8 cellular contexts compared by ENCODE assay signal in genomic region chr22:20118572-20119020, GRCh38. TPM values are rescaled to one million over a fixed set of nuclear protein-coding genes. Genes with fewer than 3 reads are reported as not detected.
DNase-seq lines count a peak whose midpoint lies in the region; ATAC-seq and TF ChIP-seq lines count a peak whose summit lies in the region.

No MANE protein-coding gene starts in this region.

- ATAC-seq in heart right ventricle (no peak), GM18868 (IDR thresholded peaks at IDR 0.05; ENCODE audit: unreplicated experiment) (no peak)

- peaks cover 28% of the 10 kb centered on the region for H4K20me1 ChIP-seq in smooth muscle cell (ENCODE audit: low read depth)

- in situ Hi-C loops in GM13977 (cut with MboI; ENCODE audit: low pct_unique_long_range_greater_than_20kb, low sequenced_read_pairs, unreplicated experiment): no loop called here

- H3K27me3 ChIP-seq in heart right ventricle (no peaks in the 10 kb centered on the region), smooth muscle cell (ENCODE audit: low read depth) (no peaks in the 10 kb centered on the region)

- H3K36me3 ChIP-seq in heart right ventricle (peaks cover 0 to 67% (median 31%) of the 10 kb centered on the region in 9 donors), smooth muscle cell (ENCODE audit: low read depth) (no peaks in the 10 kb centered on the region)

- H2AFZ ChIP-seq in smooth muscle cell (ENCODE audit: low read depth): no peak overlapping the region

- H3F3A ChIP-seq in smooth muscle cell (ENCODE audit: low read depth): peaks cover 7% of the 10 kb centered on the region

- intact Hi-C loops in heart right ventricle (cut with DNase I): loop anchor here in 3 of 10 donors (5.0 to 10.0 kb wide), 3 partner anchors 41 to 154 kb away; partner anchors contain the start of gene TANGO2 (in 1 of the 3)

- H3K27ac ChIP-seq in heart right ventricle (peak overlapping the region in 3 of 10 donors; percentile 84 to 92 (median 91)), smooth muscle cell (ENCODE audit: low read depth) (peak overlapping the region; percentile 66)

- TF ChIP-seq CTCF in WI38 (IDR thresholded peaks at IDR 0.05; ENCODE audit: low read depth, low read length): no peak
- TF ChIP-seq CTCF in heart right ventricle (IDR thresholded peaks at IDR 0.05): no peak
- TF ChIP-seq CTCF in smooth muscle cell (IDR thresholded peaks at IDR 0.05; ENCODE audit: borderline replicate concordance, insufficient read depth, poor library complexity, severe bottlenecking): no peak
- TF ChIP-seq CTCF in GM13977 (IDR thresholded peaks at IDR 0.05; ENCODE audit: extremely low read depth, insufficient read depth, missing control alignments): no peak

- H3K9me3 ChIP-seq in heart right ventricle (no peaks in the 10 kb centered on the region), smooth muscle cell (replicated peaks; ENCODE audit: low read depth) (no peaks in the 10 kb centered on the region)

- H3K4me2 ChIP-seq in smooth muscle cell: peak overlapping the region; percentile 99

- 23 to 29% methylated on average over 4 of the region's 4 CpGs for WGBS in heart right ventricle, 2 donors
- WGBS in smooth muscle cell (ENCODE audit: low lambda C conversion rate): 56% methylated on average over 4 of the region's 4 CpGs

- H3K79me2 ChIP-seq in smooth muscle cell (ENCODE audit: low read depth): peaks cover 66% of the 10 kb centered on the region

- DNase-seq in NCI-H2227 (lab: John Stamatoyannopoulos, UW; ENCODE audit: unreplicated experiment) (peak; percentile 27), NCI-H2227 treated with DMSO at 0.1 percent for 48 hours (lab: John Stamatoyannopoulos, UW) (no peak), heart right ventricle (no peak), smooth muscle cell (lab: John Stamatoyannopoulos, UW; ENCODE audit: unreplicated experiment) (no peak), GM13977 (ENCODE audit: low spot score) (no peak), NCI-H526 (lab: John Stamatoyannopoulos, UW) (no peak)

- peaks cover 15 to 50% (median 36%) of the 10 kb centered on the region in 9 donors for H3K4me1 ChIP-seq in heart right ventricle
- peaks cover 12% of the 10 kb centered on the region for H3K4me1 ChIP-seq in smooth muscle cell (ENCODE audit: low read depth)

- H3K4me3 ChIP-seq in WI38 (ENCODE audit: low read depth, low read length) (peak overlapping the region; percentile 86), heart right ventricle (peak overlapping the region in 6 of 10 donors; percentile 79 to 99 (median 82)), smooth muscle cell (peak overlapping the region; percentile 99)

- H3K9ac ChIP-seq in smooth muscle cell (ENCODE audit: low read depth): peak overlapping the region; percentile 68

RNA-seq across cellular contexts. Expression of gene TRMT2A, which starts 1.6 kb away (rescaled TPM):
- total RNA-seq in heart right ventricle (10 to 100 TPM; 18.4 to 29.6 (median 25.8) TPM), smooth muscle cell (21.1 and 25.9 TPM in 2 replicates)
- polyA plus RNA-seq in heart right ventricle (10 to 100 TPM; 24.6 to 58.2 TPM), smooth muscle cell (32.1 and 38.9 TPM in 2 replicates)

RNA-seq across cellular contexts. Expression of gene RANBP1, which starts 2.7 kb away (rescaled TPM):
- total RNA-seq in heart right ventricle: 10 to 100 TPM; 31.8 to 55.8 (median 38.1) TPM
- polyA plus RNA-seq in heart right ventricle: 10 to 100 TPM; 39.4 to 71.7 TPM
- 278 and 331 TPM in 2 replicates for total RNA-seq in smooth muscle cell
- 196 and 235 TPM in 2 replicates for polyA plus RNA-seq in smooth muscle cell

RNA-seq across cellular contexts. Expression of gene ZDHHC8, which starts 13.0 kb away (rescaled TPM):
- total RNA-seq in heart right ventricle (10 to 100 TPM; 32.5 to 51.7 (median 37.5) TPM), smooth muscle cell (5.2 and 12.7 TPM in 2 replicates)
- polyA plus RNA-seq in heart right ventricle (10 to 100 TPM; 23.2 to 39.4 TPM), smooth muscle cell (53.9 and 67.0 TPM in 2 replicates)

RNA-seq across cellular contexts. Expression of gene CCDC188, which starts 32.3 kb away (rescaled TPM):
- total RNA-seq in heart right ventricle (1 to 10 TPM in 1 of 10 donors, under 1 TPM in 6, not detected in 3; 0.15 to 1.1 (median 0.50) TPM), smooth muscle cell (not detected in 2 replicates)
- polyA plus RNA-seq in heart right ventricle (1 to 10 TPM in 1 of 2 donors, under 1 TPM in 1; 0.51 to 2.3 TPM), smooth muscle cell (not detected in 2 replicates)

RNA-seq across cellular contexts. Expression of gene DGCR8, which starts 38.6 kb away (rescaled TPM):
- 10 to 100 TPM; 11.4 to 20.0 (median 14.0) TPM for total RNA-seq in heart right ventricle
- 10 to 100 TPM in 1 of 2 donors, 1 to 10 TPM in 1; 8.3 to 26.3 TPM for polyA plus RNA-seq in heart right ventricle
- 9.7 and 10.3 TPM in 2 replicates for total RNA-seq in smooth muscle cell
- polyA plus RNA-seq in smooth muscle cell: 6.5 and 14.6 TPM in 2 replicates
